31 cellular contexts compared by ENCODE assay signal in the genomic region with DNA sequence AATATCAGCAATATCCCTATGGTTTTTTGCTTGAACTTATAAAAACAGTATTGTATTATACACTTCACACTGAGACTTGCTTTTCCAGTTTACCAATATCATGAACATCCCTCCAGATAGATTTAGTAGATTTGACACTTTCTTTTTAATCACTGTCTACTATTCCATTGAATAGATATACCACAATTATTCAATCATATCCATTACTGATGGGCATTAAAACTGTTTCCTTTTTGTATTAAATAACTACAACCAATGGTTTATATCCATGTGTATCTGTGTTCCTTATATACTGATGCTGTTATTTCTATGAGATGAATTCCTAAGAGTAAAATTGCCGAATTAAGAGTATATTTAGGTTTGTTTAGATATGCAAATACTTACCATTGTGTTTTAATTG.
"Had no signal": no experiment of that assay in that cellular context is flagged by ENCODE, and none has a peak within 500 bp of the region (broad histone marks: within the 10 kb centered on the region; RNA-seq: fewer than 3 reads in every experiment).

No MANE protein-coding gene starts in this region.

- ATAC-seq: activated CD4-positive, CD25-positive, alpha-beta regulatory T cell treated with anti-CD3 and anti-CD28 coated beads, Interleukin-2, amount 50 U/mL, for 24 hours; activated CD8-positive, alpha-beta memory T cell treated with anti-CD3 and anti-CD28 coated beads, Interleukin-2, amount 10 ng/mL, durations not matched to agents 7 days and 5 days; activated CD8-positive, alpha-beta T cell treated with anti-CD3 and anti-CD28 coated beads, Interleukin-2, amount 10 ng/mL, durations not matched to agents 7 days and 5 days; activated naive CD8-positive, alpha-beta T cell treated with anti-CD3 and anti-CD28 coated beads, Interleukin-2, amount 50 U/mL, for 24 hours; foreskin keratinocyte; gastroesophageal sphincter; heart right ventricle; T-helper 17 cell had no signal

- H3K36me3 ChIP-seq: adrenal gland, ascending aorta, breast epithelium, cardiac muscle cell, colonic mucosa, esophagus muscularis mucosa, gastroesophageal sphincter, heart right ventricle, WERI-Rb-1 had no signal

- H3K4me3 ChIP-seq: adrenal gland, ascending aorta, breast epithelium, cardiac muscle cell, colonic mucosa, esophagus muscularis mucosa, gastroesophageal sphincter, heart right ventricle had no signal

- DNase-seq: activated B cell treated with CpG ODN at 0.5 μM for 24 hours; activated CD4-positive, alpha-beta memory T cell treated with anti-CD3 and anti-CD28 coated beads for 36 hours; activated CD4-positive, alpha-beta T cell treated with anti-CD3 and anti-CD28 coated beads, Interleukin-2, amount 10 ng/mL, durations not matched to agents 24 days and 14 days; activated CD8-positive, alpha-beta memory T cell treated with anti-CD3 and anti-CD28 coated beads, Interleukin-2, amount 10 ng/mL, durations not matched to agents 7 days and 5 days; activated CD8-positive, alpha-beta memory T cell treated with anti-CD3 and anti-CD28 coated beads, Interleukin-2, amount 50 U/mL, for 4 hours; activated CD8-positive, alpha-beta T cell treated with anti-CD3 and anti-CD28 coated beads, Interleukin-2, amount 10 ng/mL, durations not matched to agents 7 days and 5 days; activated effector memory CD4-positive, alpha-beta T cell treated with anti-CD3 and anti-CD28 coated beads, Interleukin-2, amount 50 U/mL, for 16 hours; activated naive CD4-positive, alpha-beta T cell treated with anti-CD3 and anti-CD28 coated beads for 36 hours; activated naive CD8-positive, alpha-beta T cell treated with anti-CD3 and anti-CD28 coated beads for 36 hours; activated naive CD8-positive, alpha-beta T cell treated with anti-CD3 and anti-CD28 coated beads, Interleukin-2, amount 50 U/mL, for 24 hours; activated T-cell treated with anti-CD3 and anti-CD28 coated beads, Interleukin-2, amount 50 U/mL, for 1 hour; activated T-cell treated with anti-CD3 and anti-CD28 coated beads, Interleukin-2, amount 50 U/mL, for 48 hours; adrenal gland; central memory CD4-positive, alpha-beta T cell; cerebellar nuclear complex; colonic mucosa; effector memory CD4-positive, alpha-beta T cell; endodermal cell; erythroblast; foreskin keratinocyte; heart right ventricle; T-helper 1 cell; T-helper 17 cell; T1000; WERI-Rb-1 had no signal

- H3K4me1 ChIP-seq: adrenal gland, ascending aorta, breast epithelium, colonic mucosa, heart right ventricle had no signal

- H3K27ac ChIP-seq: adrenal gland, ascending aorta, breast epithelium, cardiac muscle cell, colonic mucosa, esophagus muscularis mucosa, foreskin keratinocyte, gastroesophageal sphincter, heart right ventricle, WERI-Rb-1 had no signal

- H3K9me3 ChIP-seq: ascending aorta, colonic mucosa, esophagus muscularis mucosa, gastroesophageal sphincter had no signal

- H3K27me3 ChIP-seq: adrenal gland, ascending aorta, breast epithelium, cardiac muscle cell, colonic mucosa, esophagus muscularis mucosa, foreskin keratinocyte, gastroesophageal sphincter, heart right ventricle had no signal
